Comparison of ENCODE assay signal across 8 cellular contexts in the genomic region with DNA sequence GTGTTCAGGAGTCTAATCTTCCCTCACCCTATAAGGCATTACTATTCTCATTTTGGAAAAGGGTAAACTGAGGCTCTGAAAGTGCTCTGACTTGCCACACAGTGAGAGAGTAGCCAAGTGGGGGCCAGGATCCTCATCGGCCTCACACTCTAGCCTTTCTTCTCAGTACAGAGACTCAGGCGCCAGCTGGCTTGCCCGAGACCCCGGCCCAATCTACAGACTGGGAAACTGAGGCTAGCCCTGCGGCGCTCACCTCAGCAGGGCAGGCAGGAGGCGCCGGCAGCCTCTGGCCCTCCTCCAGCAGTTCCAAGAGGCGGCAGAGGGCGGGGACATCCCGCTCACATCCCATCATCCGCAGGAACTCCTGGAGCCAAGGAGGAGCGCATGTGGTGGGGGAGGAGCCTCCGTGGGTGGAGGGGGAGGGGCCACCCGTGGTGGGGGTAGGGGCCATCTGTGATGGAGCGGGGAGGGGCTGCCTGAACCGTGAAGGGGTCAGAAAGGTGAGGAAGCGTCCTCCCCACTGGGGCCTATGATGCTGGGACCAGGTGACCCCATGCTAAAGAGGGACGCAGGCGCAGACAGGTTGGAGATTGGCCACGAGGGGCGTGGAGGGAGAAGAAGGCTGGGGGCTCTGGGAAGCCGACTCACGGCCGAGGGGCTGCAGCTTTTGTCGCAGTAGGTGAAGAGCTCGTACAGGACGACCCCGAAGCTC.
DNase-seq lines count a peak whose midpoint lies in the region; ATAC-seq and TF ChIP-seq lines count a peak whose summit lies in the region.

No MANE protein-coding gene starts in this region.

- no peak for ATAC-seq in GM21381 (IDR thresholded peaks at IDR 0.05; ENCODE audit: unreplicated experiment)
- ATAC-seq in HG03175 (IDR thresholded peaks at IDR 0.05; ENCODE audit: unreplicated experiment) = no peak

- peaks cover 4% of the 10 kb centered on the region for H3K4me1 Mint-ChIP-seq in T-helper 2 cell treated with Interferon-gamma antibody and Interleukin-4, amounts not matched to agents 5 μg/mL and 100 μg/mL, for 36 hours (ENCODE audit: low read depth)

- no peaks in the 10 kb centered on the region for H3K27me3 Mint-ChIP-seq in T-helper 2 cell treated with Interferon-gamma antibody and Interleukin-4, amounts not matched to agents 5 μg/mL and 100 μg/mL, for 36 hours (ENCODE audit: low read depth)

- no peak for TF ChIP-seq EP300 in Ishikawa (IDR thresholded peaks at IDR 0.05; ENCODE audit: borderline replicate concordance)

- H3K36me3 Mint-ChIP-seq in T-helper 2 cell treated with Interferon-gamma antibody and Interleukin-4, amounts not matched to agents 5 μg/mL and 100 μg/mL, for 36 hours (ENCODE audit: low read depth) = peaks cover 68% of the 10 kb centered on the region

- no peak overlapping the region for H3K27ac Mint-ChIP-seq in T-helper 2 cell treated with Interferon-gamma antibody and Interleukin-4, amounts not matched to agents 5 μg/mL and 100 μg/mL, for 36 hours

- DNase-seq in AG08396 (ENCODE audit: low spot score) (peak; percentile 64), anterior cingulate cortex (lab: John Stamatoyannopoulos, UW) (peak in 42 of 58 donors; percentile 6 to 70 (median 38)), kidney tubule cell (ENCODE audit: low spot score) (peak; percentile 74), hippocampal formation (lab: John Stamatoyannopoulos, UW) (no peak)
- DNase-seq in T-helper 2 cell treated with Interferon-gamma antibody and Interleukin-4, amounts not matched to agents 5 μg/mL and 100 μg/mL, for 36 hours (ENCODE audit: low spot score) = no peak

- H3K4me3 Mint-ChIP-seq in T-helper 2 cell treated with Interferon-gamma antibody and Interleukin-4, amounts not matched to agents 5 μg/mL and 100 μg/mL, for 36 hours = no peak overlapping the region

- H3K9me3 Mint-ChIP-seq in T-helper 2 cell treated with Interferon-gamma antibody and Interleukin-4, amounts not matched to agents 5 μg/mL and 100 μg/mL, for 36 hours = peaks cover 3% of the 10 kb centered on the region

- TF ChIP-seq RAD21 in Ishikawa (IDR thresholded peaks at IDR 0.05; ENCODE audit: low read depth) = no peak

TF ChIP-seq in Ishikawa, 13 proteins besides CTCF, POLR2A, EP300 and RAD21:
- TF ChIP-seq, protein P1, sequence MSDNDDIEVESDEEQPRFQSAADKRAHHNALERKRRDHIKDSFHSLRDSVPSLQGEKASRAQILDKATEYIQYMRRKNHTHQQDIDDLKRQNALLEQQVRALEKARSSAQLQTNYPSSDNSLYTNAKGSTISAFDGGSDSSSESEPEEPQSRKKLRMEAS (IDR thresholded peaks at IDR 0.05) = peak; percentile 39; the same call in 1 of the 2 replicates
- TF ChIP-seq TCF12 (IDR thresholded peaks at IDR 0.05; ENCODE audit: low read depth) = no peak
- no peak for TF ChIP-seq YY1 (IDR thresholded peaks at IDR 0.05; ENCODE audit: low read depth)
- peak; percentile 34; the same call in 1 of the 2 replicates for TF ChIP-seq EGR1 (IDR thresholded peaks at IDR 0.05)
- no peak for TF ChIP-seq CREB1 (IDR thresholded peaks at IDR 0.05; ENCODE audit: low read depth)
- TF ChIP-seq, protein P2, sequence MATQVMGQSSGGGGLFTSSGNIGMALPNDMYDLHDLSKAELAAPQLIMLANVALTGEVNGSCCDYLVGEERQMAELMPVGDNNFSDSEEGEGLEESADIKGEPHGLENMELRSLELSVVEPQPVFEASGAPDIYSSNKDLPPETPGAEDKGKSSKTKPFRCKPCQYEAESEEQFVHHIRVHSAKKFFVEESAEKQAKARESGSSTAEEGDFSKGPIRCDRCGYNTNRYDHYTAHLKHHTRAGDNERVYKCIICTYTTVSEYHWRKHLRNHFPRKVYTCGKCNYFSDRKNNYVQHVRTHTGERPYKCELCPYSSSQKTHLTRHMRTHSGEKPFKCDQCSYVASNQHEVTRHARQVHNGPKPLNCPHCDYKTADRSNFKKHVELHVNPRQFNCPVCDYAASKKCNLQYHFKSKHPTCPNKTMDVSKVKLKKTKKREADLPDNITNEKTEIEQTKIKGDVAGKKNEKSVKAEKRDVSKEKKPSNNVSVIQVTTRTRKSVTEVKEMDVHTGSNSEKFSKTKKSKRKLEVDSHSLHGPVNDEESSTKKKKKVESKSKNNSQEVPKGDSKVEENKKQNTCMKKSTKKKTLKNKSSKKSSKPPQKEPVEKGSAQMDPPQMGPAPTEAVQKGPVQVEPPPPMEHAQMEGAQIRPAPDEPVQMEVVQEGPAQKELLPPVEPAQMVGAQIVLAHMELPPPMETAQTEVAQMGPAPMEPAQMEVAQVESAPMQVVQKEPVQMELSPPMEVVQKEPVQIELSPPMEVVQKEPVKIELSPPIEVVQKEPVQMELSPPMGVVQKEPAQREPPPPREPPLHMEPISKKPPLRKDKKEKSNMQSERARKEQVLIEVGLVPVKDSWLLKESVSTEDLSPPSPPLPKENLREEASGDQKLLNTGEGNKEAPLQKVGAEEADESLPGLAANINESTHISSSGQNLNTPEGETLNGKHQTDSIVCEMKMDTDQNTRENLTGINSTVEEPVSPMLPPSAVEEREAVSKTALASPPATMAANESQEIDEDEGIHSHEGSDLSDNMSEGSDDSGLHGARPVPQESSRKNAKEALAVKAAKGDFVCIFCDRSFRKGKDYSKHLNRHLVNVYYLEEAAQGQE (IDR thresholded peaks at IDR 0.05; ENCODE audit: low read depth) = no peak
- TF ChIP-seq TEAD4 (IDR thresholded peaks at IDR 0.05) = no peak
- TF ChIP-seq ZBTB7A (IDR thresholded peaks at IDR 0.05; ENCODE audit: low read depth) = peak; percentile 95
- no peak for TF ChIP-seq CEBPB (IDR thresholded peaks at IDR 0.05)
- TF ChIP-seq TAF1 (IDR thresholded peaks at IDR 0.05; ENCODE audit: low read depth) = no peak
- no peak for TF ChIP-seq FOXM1 (IDR thresholded peaks at IDR 0.05; ENCODE audit: borderline replicate concordance, low read depth)
- peak; percentile 66 for TF ChIP-seq NFIC (IDR thresholded peaks at IDR 0.05)
- TF ChIP-seq, protein P3, sequence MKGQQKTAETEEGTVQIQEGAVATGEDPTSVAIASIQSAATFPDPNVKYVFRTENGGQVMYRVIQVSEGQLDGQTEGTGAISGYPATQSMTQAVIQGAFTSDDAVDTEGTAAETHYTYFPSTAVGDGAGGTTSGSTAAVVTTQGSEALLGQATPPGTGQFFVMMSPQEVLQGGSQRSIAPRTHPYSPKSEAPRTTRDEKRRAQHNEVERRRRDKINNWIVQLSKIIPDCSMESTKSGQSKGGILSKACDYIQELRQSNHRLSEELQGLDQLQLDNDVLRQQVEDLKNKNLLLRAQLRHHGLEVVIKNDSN (IDR thresholded peaks at IDR 0.05) = peak; percentile 47

Comparison
In these comparisons a context has a peak if more than half of its experiments do, and no peak if none do; other contexts are left out.
1. DNase-seq: peak in AG08396 (single experiment), anterior cingulate cortex (42 of 58) and kidney tubule cell (single experiment); none in hippocampal formation (0 of 2) and T-helper 2 cell treated with Interferon-gamma antibody and Interleukin-4, amounts not matched to agents 5 μg/mL and 100 μg/mL, for 36 hours (single experiment).